ENCODE assay signal across 14 cellular contexts in genomic region chr13:35771898-35772297, GRCh38.
DNase-seq lines count a peak whose midpoint lies in the region; ATAC-seq and TF ChIP-seq lines count a peak whose summit lies in the region.
"Had no signal": no experiment of that assay in that cellular context is flagged by ENCODE, and none has a peak within 500 bp of the region (broad histone marks: within the 10 kb centered on the region; RNA-seq: fewer than 3 reads in every experiment).

No MANE protein-coding gene starts in this region.

- CTCF ChIA-PET in T-cell (lab: Charles Lee) = no interaction called here

- DNase-seq in AG08396 (ENCODE audit: low spot score) = peak; percentile 79
- DNase-seq in LHCN-M2 (ENCODE audit: low read depth) = peak; percentile 84
- peak; percentile 93 for DNase-seq in choroid plexus epithelial cell (ENCODE audit: low read depth)
- no peak for DNase-seq in middle frontal gyrus (ENCODE audit: extremely low spot score, low spot score)
- no peak for DNase-seq in T-cell
- DNase-seq: activated CD4-positive, alpha-beta memory T cell treated with anti-CD3 and anti-CD28 coated beads, Interleukin-2, amount 10 ng/mL, durations not matched to agents 7 days and 5 days; esophagus squamous epithelium; midbrain; NCI-H2171; stimulated activated CD4-positive, alpha-beta T cell treated with anti-CD3 and anti-CD28 coated beads, Interleukin-15, amount 100 ng/mL, for 24 hours; stimulated activated naive CD8-positive, alpha-beta T cell treated with anti-CD3 and anti-CD28 coated beads, Interleukin-15, Interleukin-2, amounts not matched to agents 100 U/mL and 50 U/mL, for 24 hours had no signal

- H3K27ac Mint-ChIP-seq in T-cell = no peak overlapping the region
- H3K27ac Mint-ChIP-seq: activated CD4-positive, alpha-beta memory T cell treated with anti-CD3 and anti-CD28 coated beads, Interleukin-2, amount 10 ng/mL, durations not matched to agents 7 days and 5 days had no signal

- no peaks in the 10 kb centered on the region for H3K36me3 Mint-ChIP-seq in T-cell

- POLR2A ChIA-PET in T-cell (lab: Charles Lee) = no interaction called here

- H3K9me3 Mint-ChIP-seq in T-cell = peaks cover 0 to 3% (median 0%) of the 10 kb centered on the region in 3 donors

- H3K4me3 ChIP-seq in choroid plexus epithelial cell (ENCODE audit: low read depth, low read length) (no peak overlapping the region), mesodermal cell (ENCODE audit: extremely low read depth, insufficient read depth, low read length, poor library complexity, severe bottlenecking) (no peak overlapping the region)
- H3K4me3 ChIP-seq: esophagus squamous epithelium had no signal

- peaks cover 0 to 2% of the 10 kb centered on the region in 2 donors for H3K27me3 Mint-ChIP-seq in T-cell
- H3K27me3 Mint-ChIP-seq: activated CD4-positive, alpha-beta memory T cell treated with anti-CD3 and anti-CD28 coated beads, Interleukin-2, amount 10 ng/mL, durations not matched to agents 7 days and 5 days had no signal

- H3K4me1 Mint-ChIP-seq in T-cell = no peaks in the 10 kb centered on the region
- H3K4me1 Mint-ChIP-seq: activated CD4-positive, alpha-beta memory T cell treated with anti-CD3 and anti-CD28 coated beads, Interleukin-2, amount 10 ng/mL, durations not matched to agents 7 days and 5 days had no signal

- H3K9me3 ChIP-seq in mesodermal cell (ENCODE audit: control insufficient read depth, low read length) = no peaks in the 10 kb centered on the region
- H3K9me3 ChIP-seq: esophagus squamous epithelium had no signal

- H3K36me3 ChIP-seq in mesodermal cell (ENCODE audit: control insufficient read depth, insufficient read depth, low read length) = no peaks in the 10 kb centered on the region
- H3K36me3 ChIP-seq: esophagus squamous epithelium had no signal

- peaks cover 25% of the 10 kb centered on the region for H3K4me1 ChIP-seq in mesodermal cell (ENCODE audit: control insufficient read depth, insufficient read depth, low read length, poor library complexity, severe bottlenecking)
- H3K4me1 ChIP-seq: esophagus squamous epithelium had no signal

- ATAC-seq in GM19452 (IDR thresholded peaks at IDR 0.05; ENCODE audit: unreplicated experiment) (no peak), GM18907 (IDR thresholded peaks at IDR 0.05; ENCODE audit: unreplicated experiment) (no peak), T-cell (replicated peaks in 1 of 4) (no peak)
- ATAC-seq: stimulated activated naive CD8-positive, alpha-beta T cell treated with anti-CD3 and anti-CD28 coated beads, Interleukin-15, Interleukin-2, amounts not matched to agents 100 U/mL and 50 U/mL, for 24 hours had no signal

- H3K4me3 Mint-ChIP-seq in T-cell = no peak overlapping the region
- H3K4me3 Mint-ChIP-seq: activated CD4-positive, alpha-beta memory T cell treated with anti-CD3 and anti-CD28 coated beads, Interleukin-2, amount 10 ng/mL, durations not matched to agents 7 days and 5 days had no signal

- WGBS in mesodermal cell (ENCODE audit: insufficient coverage in 2 of 2), 2 experiments = 51 to 87% methylated on average over 3 to 4 of the region's 5 CpGs

- H3K27ac ChIP-seq in mesodermal cell (ENCODE audit: low read depth, low read length, severe bottlenecking) = peak overlapping the region; percentile 63
- H3K27ac ChIP-seq: esophagus squamous epithelium had no signal

- TF ChIP-seq CTCF in choroid plexus epithelial cell (conservative IDR thresholded peaks at IDR 0.05; ENCODE audit: low read depth, low read length) = peak; percentile 14

Comparison
In these comparisons a context has a peak if more than half of its experiments do, and no peak if none do; other contexts are left out.
1. DNase-seq: peak in AG08396 (single experiment), LHCN-M2 (single experiment) and choroid plexus epithelial cell (single experiment); none in middle frontal gyrus (single experiment) and T-cell (0 of 34).